In genomic region chr14:87111741-87112140, GRCh38 we compare ENCODE assay signal across 16 cellular contexts.
DNase-seq lines count a peak whose midpoint lies in the region; ATAC-seq and TF ChIP-seq lines count a peak whose summit lies in the region.
"Had no signal": no experiment of that assay in that cellular context is flagged by ENCODE, and none has a peak within 500 bp of the region (broad histone marks: within the 10 kb centered on the region; RNA-seq: fewer than 3 reads in every experiment).

No MANE protein-coding gene starts in this region.

- H3K36me3 ChIP-seq in OCI-LY3 (replicated peaks; ENCODE audit: low read depth, low read length) (peaks cover 20% of the 10 kb centered on the region), prostate gland (no peaks in the 10 kb centered on the region)
- H3K36me3 ChIP-seq: BE2C, SJSA1 had no signal

- ATAC-seq in GM21360 (IDR thresholded peaks at IDR 0.05; ENCODE audit: unreplicated experiment): no peak

- H3K9ac ChIP-seq in OCI-LY3 (ENCODE audit: low read length): no peak overlapping the region

- H3K4me3 ChIP-seq in OCI-LY3 (ENCODE audit: low read length): no peak overlapping the region
- H3K4me3 ChIP-seq in prostate gland: no peak overlapping the region
- H3K4me3 ChIP-seq: SJSA1 had no signal

- intact Hi-C loops in posterior cingulate gyrus (cut with DNase I): no loop called here
- intact Hi-C loops in prostate gland (cut with DNase I): no loop called here

- no peaks in the 10 kb centered on the region for H3K27me3 ChIP-seq in OCI-LY3 (ENCODE audit: low read depth, low read length)
- no peaks in the 10 kb centered on the region for H3K27me3 ChIP-seq in prostate gland (replicated peaks; ENCODE audit: insufficient read depth)
- H3K27me3 ChIP-seq: BE2C, SJSA1 had no signal

- no peak for TF ChIP-seq CTCF in OCI-LY3 (IDR thresholded peaks at IDR 0.05; ENCODE audit: low read depth, low read length)
- no peak for TF ChIP-seq CTCF in prostate gland (IDR thresholded peaks at IDR 0.05)

- WGBS in prostate gland: 67% methylated on average over 3 of the region's 3 CpGs

- no peaks in the 10 kb centered on the region for H3K79me2 ChIP-seq in OCI-LY3 (ENCODE audit: low read length)

- H4K20me1 ChIP-seq in OCI-LY3 (ENCODE audit: insufficient read depth, low read length): no peaks in the 10 kb centered on the region

- DNase-seq in DMS79 treated with DMSO at 0.1 percent for 48 hours (lab: John Stamatoyannopoulos, UW): peak; percentile 82
- DNase-seq in NCI-H2171 (lab: John Stamatoyannopoulos, UW): peak; percentile 60
- peak in 6 of 10 donors; percentile 32 to 87 (median 52) for DNase-seq in posterior cingulate gyrus
- no peak for DNase-seq in ureter (ENCODE audit: low spot score)
- DNase-seq in prostate gland (ENCODE audit: low spot score): no peak
- DNase-seq: BE2C; GOT3; HCEC 1CT; Kasumi-1; NCI-H1436 treated with DMSO at 0.1 percent for 48 hours; NK-92 treated with Interleukin-12 subunit alpha and Interleukin-12 subunit beta, amount 100 ng/mL, for 24 hours; OCI-M1; T-helper 1 cell had no signal

- H3K4me1 ChIP-seq in OCI-LY3 (ENCODE audit: low read length): peaks cover 23% of the 10 kb centered on the region
- no peaks in the 10 kb centered on the region for H3K4me1 ChIP-seq in prostate gland (replicated peaks)
- H3K4me1 ChIP-seq: BE2C, SJSA1 had no signal

- TF ChIP-seq POLR2A in prostate gland (IDR thresholded peaks at IDR 0.05): no peak

- peaks cover 14% of the 10 kb centered on the region; the same call in 1 of the 2 replicates for H3K9me3 ChIP-seq in OCI-LY3 (ENCODE audit: insufficient read depth, low read length)
- no peaks in the 10 kb centered on the region for H3K9me3 ChIP-seq in prostate gland
- H3K9me3 ChIP-seq: BE2C, SJSA1 had no signal

- 0 out of 2 replicates have a peak overlapping the region, but pooled peaks have one; percentile 36 for H2AFZ ChIP-seq in OCI-LY3 (ENCODE audit: low read depth, low read length)

- H3K4me2 ChIP-seq in OCI-LY3 (ENCODE audit: low read length): no peak overlapping the region

- H3K27ac ChIP-seq in OCI-LY3 (ENCODE audit: low read length) (no peak overlapping the region), prostate gland (no peak overlapping the region)
- H3K27ac ChIP-seq: SJSA1 had no signal

Comparison
In these comparisons a context has a peak if more than half of its experiments do, and no peak if none do; other contexts are left out.
1. DNase-seq: peak in DMS79 treated with DMSO at 0.1 percent for 48 hours (single experiment), NCI-H2171 (single experiment) and posterior cingulate gyrus (6 of 10); none in ureter (single experiment) and prostate gland (single experiment).